ENCODE assay signal across 9 cellular contexts in genomic region chr3:71681224-71681668, GRCh38. TPM values are rescaled to one million over a fixed set of nuclear protein-coding genes. Genes with fewer than 3 reads are reported as not detected.
DNase-seq lines count a peak whose midpoint lies in the region; TF ChIP-seq lines count a peak whose summit lies in the region.
"Had no signal": no experiment of that assay in that cellular context is flagged by ENCODE, and none has a peak within 500 bp of the region (broad histone marks: within the 10 kb centered on the region; RNA-seq: fewer than 3 reads in every experiment).

No MANE protein-coding gene starts in this region.

- intact Hi-C loops in activated naive CD4-positive, alpha-beta T cell treated with anti-CD3 and anti-CD28 coated beads for 36 hours (cut with micrococcal nuclease) = loop anchor here (1.0 to 10.0 kb wide), 2 partner anchors 95 to 166 kb away; no protein-coding TSS in a partner anchor

- no peaks in the 10 kb centered on the region for H3K27me3 ChIP-seq in MG63

- no peaks in the 10 kb centered on the region for H3K9me3 Mint-ChIP-seq in activated naive CD4-positive, alpha-beta T cell treated with anti-CD3 and anti-CD28 coated beads for 36 hours
- H3K9me3 Mint-ChIP-seq in osteocyte (ENCODE audit: unreplicated experiment) = no peaks in the 10 kb centered on the region

- H3K36me3 Mint-ChIP-seq in activated naive CD4-positive, alpha-beta T cell treated with anti-CD3 and anti-CD28 coated beads for 36 hours (ENCODE audit: low read depth) = peaks cover 6% of the 10 kb centered on the region
- H3K36me3 Mint-ChIP-seq in osteocyte (ENCODE audit: unreplicated experiment) = no peaks in the 10 kb centered on the region

- H3K4me3 Mint-ChIP-seq in activated naive CD4-positive, alpha-beta T cell treated with anti-CD3 and anti-CD28 coated beads for 36 hours = no peak overlapping the region
- H3K4me3 Mint-ChIP-seq in osteocyte (ENCODE audit: unreplicated experiment) = no peak overlapping the region
- H3K4me3 Mint-ChIP-seq: CD4-positive, CD25-positive, alpha-beta regulatory T cell had no signal

- H3K27ac Mint-ChIP-seq in activated naive CD4-positive, alpha-beta T cell treated with anti-CD3 and anti-CD28 coated beads for 36 hours = no peak overlapping the region
- peak overlapping the region; percentile 46 for H3K27ac Mint-ChIP-seq in osteocyte (ENCODE audit: unreplicated experiment)
- H3K27ac Mint-ChIP-seq: CD4-positive, CD25-positive, alpha-beta regulatory T cell had no signal

- CTCF ChIA-PET in activated naive CD4-positive, alpha-beta T cell treated with anti-CD3 and anti-CD28 coated beads for 36 hours (lab: Charles Lee) = interaction anchor here (0.5 to 1.8 kb wide), 14 partner anchors 9 to 1164 kb away, joined by 3 to 11 read pairs (median 3); no protein-coding TSS in a partner anchor

- TF ChIP-seq CTCF in osteocyte (IDR thresholded peaks at IDR 0.05) = peak; percentile 88

- H3K36me3 ChIP-seq in MG63 = no peaks in the 10 kb centered on the region

- H3K4me1 Mint-ChIP-seq in activated naive CD4-positive, alpha-beta T cell treated with anti-CD3 and anti-CD28 coated beads for 36 hours (ENCODE audit: low read depth) = peaks cover 10% of the 10 kb centered on the region
- peaks cover 29% of the 10 kb centered on the region for H3K4me1 Mint-ChIP-seq in osteocyte (ENCODE audit: unreplicated experiment)

- no peaks in the 10 kb centered on the region for H3K9me3 ChIP-seq in MG63

- H3K4me3 ChIP-seq in MG63 = no peak overlapping the region

- peak; percentile 63 for DNase-seq in NCI-H82 (lab: John Stamatoyannopoulos, UW)
- no peak for DNase-seq in NCI-H82 treated with DMSO at 0.1 percent for 48 hours (lab: John Stamatoyannopoulos, UW; ENCODE audit: unreplicated experiment)
- DNase-seq in MG63 = peak; percentile 63
- DNase-seq in activated naive CD4-positive, alpha-beta T cell treated with anti-CD3 and anti-CD28 coated beads for 36 hours = peak; percentile 79
- peak; percentile 57 for DNase-seq in glomerular visceral epithelial cell (ENCODE audit: extremely low spot score)
- no peak for DNase-seq in osteocyte (ENCODE audit: extremely low spot score, unreplicated experiment)
- DNase-seq in activated CD4-positive, CD25-positive, alpha-beta regulatory T cell (lab: John Stamatoyannopoulos, UW) = no peak
- DNase-seq in DMS153 (lab: John Stamatoyannopoulos, UW) = no peak

- H3K27me3 Mint-ChIP-seq in activated naive CD4-positive, alpha-beta T cell treated with anti-CD3 and anti-CD28 coated beads for 36 hours (ENCODE audit: low read depth) = no peaks in the 10 kb centered on the region
- no peaks in the 10 kb centered on the region for H3K27me3 Mint-ChIP-seq in osteocyte (ENCODE audit: unreplicated experiment)
- H3K27me3 Mint-ChIP-seq: CD4-positive, CD25-positive, alpha-beta regulatory T cell had no signal

RNA-seq across cellular contexts. Expression of gene EIF4E3, which starts 44.0 kb away (rescaled TPM):
- total RNA-seq in MG63 (2014; rRNA removed; shearing (Covaris generic); ENCODE audit: low replicate concordance) = 2.9 and 4.4 TPM in 2 replicates
- 10 to 100 TPM; 25.2 to 26.2 TPM for total RNA-seq in activated naive CD4-positive, alpha-beta T cell treated with anti-CD3 and anti-CD28 coated beads for 36 hours
- 7.7 TPM in 2 replicates for total RNA-seq in osteocyte

Comparison
In these comparisons a context has a peak if more than half of its experiments do, and no peak if none do; other contexts are left out.
1. DNase-seq: peak in NCI-H82 (single experiment), MG63 (single experiment), activated naive CD4-positive, alpha-beta T cell treated with anti-CD3 and anti-CD28 coated beads for 36 hours (single experiment) and glomerular visceral epithelial cell (single experiment); none in NCI-H82 treated with DMSO at 0.1 percent for 48 hours (single experiment), osteocyte (single experiment), activated CD4-positive, CD25-positive, alpha-beta regulatory T cell (0 of 4) and DMS153 (single experiment).